ENCODE assay signal across 23 cellular contexts in genomic region chr12:27387473-27387872, GRCh38. TPM values are rescaled to one million over a fixed set of nuclear protein-coding genes. Genes with fewer than 3 reads are reported as not detected.
"Had no signal": no experiment of that assay in that cellular context is flagged by ENCODE, and none has a peak within 500 bp of the region (broad histone marks: within the 10 kb centered on the region; RNA-seq: fewer than 3 reads in every experiment).

No MANE protein-coding gene starts in this region.

- DNase-seq: activated B cell treated with CpG ODN at 0.5 μM for 24 hours; activated CD4-positive, alpha-beta T cell treated with anti-CD3 and anti-CD28 coated beads for 1 hour; activated CD4-positive, alpha-beta T cell treated with anti-CD3 and anti-CD28 coated beads, Interleukin-2, amount 50 U/mL, for 48 hours; activated CD8-positive, alpha-beta memory T cell treated with anti-CD3 and anti-CD28 coated beads, Interleukin-2, amount 10 ng/mL, durations not matched to agents 7 days and 5 days; activated effector memory CD4-positive, alpha-beta T cell treated with Interleukin-2 at 50 U/mL for 16 hours; activated naive CD4-positive, alpha-beta T cell; activated T-cell treated with anti-CD3 and anti-CD28 coated beads, Interleukin-2, amount 50 U/mL, for 24 hours; aorta; caudate nucleus; colonic mucosa; NCI-H1092 treated with DMSO at 0.1 percent for 48 hours; NCI-H1417 treated with DMSO at 0.1 percent for 48 hours; NCI-H1694 treated with DMSO at 0.1 percent for 48 hours; NCI-H2029 treated with DMSO at 0.1 percent for 48 hours; NCI-H446; NCI-H524; PC-3; SHP77 treated with DMSO at 0.1 percent for 48 hours; T-helper 17 cell; T-helper 9 cell had no signal

- ATAC-seq: activated CD8-positive, alpha-beta memory T cell treated with anti-CD3 and anti-CD28 coated beads, Interleukin-2, amount 10 ng/mL, durations not matched to agents 7 days and 5 days; PC-3; T-helper 17 cell had no signal

RNA-seq across cellular contexts. Expression of gene SMCO2, which starts 59.1 kb away (rescaled TPM):
- total RNA-seq: activated B cell treated with CpG ODN at 0.5 μM for 24 hours, breast epithelium, cerebellum, SK-MEL-5, T-helper 17 cell had no signal
